ENCODE assay signal across 15 cellular contexts in genomic region chr1:29488794-29489309, GRCh38.
A peak's percentile ranks its signal among the peaks of the same experiment; 100 is the strongest.
DNase-seq lines count a peak whose midpoint lies in the region; ATAC-seq and TF ChIP-seq lines count a peak whose summit lies in the region.
"Had no signal": no experiment of that assay in that cellular context is flagged by ENCODE, and none has a peak within 500 bp of the region (broad histone marks: within the 10 kb centered on the region; RNA-seq: fewer than 3 reads in every experiment).

No MANE protein-coding gene starts in this region.

- H3K9me3 Mint-ChIP-seq in WTC11 (peaks cover 2% of the 10 kb centered on the region; the same call in 1 of the 2 replicates), glutamatergic neuron (ENCODE audit: unreplicated experiment) (peaks cover 4% of the 10 kb centered on the region), CD14-positive monocyte (peaks cover 0 to 2% (median 0%) of the 10 kb centered on the region in 7 donors)
- H3K9me3 Mint-ChIP-seq: CD4-positive, alpha-beta T cell had no signal

- H3K36me3 Mint-ChIP-seq in WTC11, result no peaks in the 10 kb centered on the region
- H3K36me3 Mint-ChIP-seq in glutamatergic neuron (ENCODE audit: unreplicated experiment), result no peaks in the 10 kb centered on the region
- H3K36me3 Mint-ChIP-seq in CD14-positive monocyte, result no peaks in the 10 kb centered on the region

- H3K36me3 ChIP-seq in right atrium auricular region (no peaks in the 10 kb centered on the region), vagina (no peaks in the 10 kb centered on the region)
- H3K36me3 ChIP-seq in effector memory CD4-positive, alpha-beta T cell (ENCODE audit: control insufficient read depth, insufficient read depth, low read length), result no peaks in the 10 kb centered on the region
- H3K36me3 ChIP-seq: BE2C had no signal

- POLR2A ChIA-PET in WTC11 (lab: Charles Lee), result no interaction called here

- H3K27ac ChIP-seq in right atrium auricular region, result no peak overlapping the region
- H3K27ac ChIP-seq in vagina, result no peak overlapping the region
- H3K27ac ChIP-seq in effector memory CD4-positive, alpha-beta T cell (ENCODE audit: insufficient read depth, low read length, poor library complexity, severe bottlenecking), result no peak overlapping the region

- H3K27me3 Mint-ChIP-seq in WTC11 (ENCODE audit: low read depth) (no peaks in the 10 kb centered on the region), glutamatergic neuron (ENCODE audit: unreplicated experiment) (peaks cover 2% of the 10 kb centered on the region), CD14-positive monocyte (ENCODE audit: low read depth in 3 of 3) (peaks cover 0 to 9% (median 5%) of the 10 kb centered on the region in 3 donors)

- TF ChIP-seq CTCF in right atrium auricular region (IDR thresholded peaks at IDR 0.05) (no peak), WTC11 (IDR thresholded peaks at IDR 0.05) (no peak), glutamatergic neuron (IDR thresholded peaks at IDR 0.05; ENCODE audit: partially characterized antibody, unreplicated experiment) (no peak), vagina (IDR thresholded peaks at IDR 0.05) (no peak), CD14-positive monocyte (IDR thresholded peaks at IDR 0.05) (no peak)

- DNase-seq in right atrium auricular region (ENCODE audit: low spot score) (peak; percentile 48), cardiac septum (ENCODE audit: low spot score) (no peak), WTC11 (ENCODE audit: low spot score) (no peak), glutamatergic neuron (no peak), vagina (ENCODE audit: extremely low spot score in 2 of 2) (peak; percentile 44 to 64), CD14-positive monocyte (ENCODE audit: low spot score) (no peak)
- no peak for DNase-seq in effector memory CD4-positive, alpha-beta T cell
- DNase-seq: ACHN; BE2C; C1 segment of cervical spinal cord; Caco-2; CD4-positive, alpha-beta T cell; GOT3; H7 had no signal

- H3K4me3 Mint-ChIP-seq in WTC11 (no peak overlapping the region), glutamatergic neuron (ENCODE audit: unreplicated experiment) (peak overlapping the region; percentile 50), CD14-positive monocyte (no peak overlapping the region)
- H3K4me3 Mint-ChIP-seq: CD4-positive, alpha-beta T cell had no signal

- peak; percentile 14; the same call in 1 of the 2 replicates for ATAC-seq in WTC11
- ATAC-seq in SK-N-SH treated with all-trans-retinoic acid at 6 μM for 48 hours, result no peak

- intact Hi-C loops in cardiac septum (cut with DNase I) (no loop called here), vagina (cut with DNase I) (no loop called here), CD14-positive monocyte (cut with micrococcal nuclease) (no loop called here)

- no peak overlapping the region for H3K27ac Mint-ChIP-seq in WTC11
- no peak overlapping the region for H3K27ac Mint-ChIP-seq in glutamatergic neuron (ENCODE audit: unreplicated experiment)
- H3K27ac Mint-ChIP-seq in CD14-positive monocyte, result no peak overlapping the region
- H3K27ac Mint-ChIP-seq: CD4-positive, alpha-beta T cell had no signal

- H3K27me3 ChIP-seq in right atrium auricular region, result no peaks in the 10 kb centered on the region
- H3K27me3 ChIP-seq in vagina, result no peaks in the 10 kb centered on the region
- no peaks in the 10 kb centered on the region for H3K27me3 ChIP-seq in effector memory CD4-positive, alpha-beta T cell (replicated peaks; ENCODE audit: control insufficient read depth, insufficient read depth, low read length, poor library complexity, severe bottlenecking)
- H3K27me3 ChIP-seq: BE2C had no signal

- no peaks in the 10 kb centered on the region for H3K9me3 ChIP-seq in right atrium auricular region
- H3K9me3 ChIP-seq in vagina, result no peaks in the 10 kb centered on the region
- H3K9me3 ChIP-seq in effector memory CD4-positive, alpha-beta T cell (ENCODE audit: control insufficient read depth, low read length), result no peaks in the 10 kb centered on the region
- H3K9me3 ChIP-seq: BE2C, Caco-2 had no signal

- H3K4me1 Mint-ChIP-seq in WTC11 (peaks cover 12% of the 10 kb centered on the region), glutamatergic neuron (ENCODE audit: low read depth, unreplicated experiment) (no peaks in the 10 kb centered on the region), CD14-positive monocyte (no peaks in the 10 kb centered on the region)

- H3K4me3 ChIP-seq in right atrium auricular region (no peak overlapping the region), vagina (no peak overlapping the region)
- no peak overlapping the region for H3K4me3 ChIP-seq in effector memory CD4-positive, alpha-beta T cell (ENCODE audit: insufficient read depth, low read depth, low read length, poor library complexity, severe bottlenecking)

- CTCF ChIA-PET in WTC11 (lab: Charles Lee), result interaction anchor here (0.6 kb wide), 1 partner anchor 1201 kb away, joined by 4 read pairs; no protein-coding TSS in a partner anchor

- no peak for TF ChIP-seq POLR2A in vagina (IDR thresholded peaks at IDR 0.05)

- H3K4me1 ChIP-seq in right atrium auricular region (no peaks in the 10 kb centered on the region), vagina (no peaks in the 10 kb centered on the region)
- no peaks in the 10 kb centered on the region for H3K4me1 ChIP-seq in effector memory CD4-positive, alpha-beta T cell (ENCODE audit: control insufficient read depth, insufficient read depth, low read length, poor library complexity, severe bottlenecking)
- H3K4me1 ChIP-seq: BE2C, Caco-2 had no signal

TF ChIP-seq in WTC11, 78 proteins besides CTCF, POLR2A, EP300 and RAD21:
- TF ChIP-seq USF2 (CRISPR knock-in tag; IDR thresholded peaks at IDR 0.05), result peak; percentile 29; the same call in 1 of the 2 replicates
- TF ChIP-seq CBFB (CRISPR knock-in tag; IDR thresholded peaks at IDR 0.05; ENCODE audit: low read depth), result no peak
- no peak for TF ChIP-seq ZNF232 (CRISPR knock-in tag; IDR thresholded peaks at IDR 0.05)

TF ChIP-seq in SK-N-SH treated with all-trans-retinoic acid at 6 μM for 48 hours, 23 proteins besides CTCF, POLR2A, EP300 and RAD21:
- TF ChIP-seq OSR1 (CRISPR knock-in tag; IDR thresholded peaks at IDR 0.05), result no peak
- no peak for TF ChIP-seq ARNTL (CRISPR knock-in tag; IDR thresholded peaks at IDR 0.05; ENCODE audit: borderline replicate concordance, low read depth)

Comparison
In these comparisons a context has a peak if more than half of its experiments do, and no peak if none do; other contexts are left out.
1. DNase-seq: peak in right atrium auricular region (single experiment) and vagina (2 of 2); none in cardiac septum (single experiment), WTC11 (single experiment), glutamatergic neuron (single experiment), CD14-positive monocyte (single experiment) and effector memory CD4-positive, alpha-beta T cell (0 of 3).